1 cellular context compared by ENCODE assay signal in the genomic region with DNA sequence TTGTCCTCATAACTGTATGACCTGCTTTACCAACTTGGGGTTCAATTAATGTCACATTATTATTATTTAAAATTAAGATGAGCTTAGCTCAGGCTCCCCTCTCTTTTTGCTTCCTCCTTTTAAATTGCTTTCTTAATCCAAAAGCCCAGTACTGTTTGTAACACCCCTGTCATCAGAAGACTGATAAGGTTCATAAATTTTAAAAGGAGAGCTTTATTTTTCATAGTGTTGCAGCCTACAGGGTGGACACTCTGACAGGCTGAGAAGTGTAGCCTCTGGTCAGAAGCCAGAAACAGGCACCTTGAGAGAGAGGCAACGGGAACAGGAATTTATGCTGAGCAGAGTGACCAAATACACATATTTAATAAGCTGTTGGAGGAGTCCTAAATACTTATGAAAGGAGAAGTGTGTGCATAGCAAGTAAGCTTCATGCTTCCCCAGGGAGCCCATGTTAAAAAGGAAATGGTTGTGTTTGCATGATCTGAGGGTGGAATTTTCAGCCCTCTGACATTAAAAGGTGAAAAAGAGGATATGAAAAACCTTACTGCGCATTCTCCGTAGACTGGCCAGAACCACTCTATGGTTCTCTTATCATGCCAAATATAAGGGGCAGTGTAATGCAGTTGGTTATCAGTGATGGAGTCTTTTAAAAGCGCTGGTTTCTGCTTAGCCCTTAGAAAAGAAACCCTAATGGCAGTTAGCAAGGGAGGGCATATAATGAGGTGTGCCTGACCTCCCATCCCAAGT.
TF ChIP-seq lines count a peak whose summit lies in the region.

No MANE protein-coding gene starts in this region.

TF ChIP-seq in WTC11, 78 proteins besides CTCF, POLR2A, EP300 and RAD21 (continued from another document):
- TF ChIP-seq, protein P1, sequence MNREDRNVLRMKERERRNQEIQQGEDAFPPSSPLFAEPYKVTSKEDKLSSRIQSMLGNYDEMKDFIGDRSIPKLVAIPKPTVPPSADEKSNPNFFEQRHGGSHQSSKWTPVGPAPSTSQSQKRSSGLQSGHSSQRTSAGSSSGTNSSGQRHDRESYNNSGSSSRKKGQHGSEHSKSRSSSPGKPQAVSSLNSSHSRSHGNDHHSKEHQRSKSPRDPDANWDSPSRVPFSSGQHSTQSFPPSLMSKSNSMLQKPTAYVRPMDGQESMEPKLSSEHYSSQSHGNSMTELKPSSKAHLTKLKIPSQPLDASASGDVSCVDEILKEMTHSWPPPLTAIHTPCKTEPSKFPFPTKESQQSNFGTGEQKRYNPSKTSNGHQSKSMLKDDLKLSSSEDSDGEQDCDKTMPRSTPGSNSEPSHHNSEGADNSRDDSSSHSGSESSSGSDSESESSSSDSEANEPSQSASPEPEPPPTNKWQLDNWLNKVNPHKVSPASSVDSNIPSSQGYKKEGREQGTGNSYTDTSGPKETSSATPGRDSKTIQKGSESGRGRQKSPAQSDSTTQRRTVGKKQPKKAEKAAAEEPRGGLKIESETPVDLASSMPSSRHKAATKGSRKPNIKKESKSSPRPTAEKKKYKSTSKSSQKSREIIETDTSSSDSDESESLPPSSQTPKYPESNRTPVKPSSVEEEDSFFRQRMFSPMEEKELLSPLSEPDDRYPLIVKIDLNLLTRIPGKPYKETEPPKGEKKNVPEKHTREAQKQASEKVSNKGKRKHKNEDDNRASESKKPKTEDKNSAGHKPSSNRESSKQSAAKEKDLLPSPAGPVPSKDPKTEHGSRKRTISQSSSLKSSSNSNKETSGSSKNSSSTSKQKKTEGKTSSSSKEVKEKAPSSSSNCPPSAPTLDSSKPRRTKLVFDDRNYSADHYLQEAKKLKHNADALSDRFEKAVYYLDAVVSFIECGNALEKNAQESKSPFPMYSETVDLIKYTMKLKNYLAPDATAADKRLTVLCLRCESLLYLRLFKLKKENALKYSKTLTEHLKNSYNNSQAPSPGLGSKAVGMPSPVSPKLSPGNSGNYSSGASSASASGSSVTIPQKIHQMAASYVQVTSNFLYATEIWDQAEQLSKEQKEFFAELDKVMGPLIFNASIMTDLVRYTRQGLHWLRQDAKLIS (CRISPR knock-in tag; IDR thresholded peaks at IDR 0.05; ENCODE audit: borderline replicate concordance): no peak
- TF ChIP-seq, protein P2, sequence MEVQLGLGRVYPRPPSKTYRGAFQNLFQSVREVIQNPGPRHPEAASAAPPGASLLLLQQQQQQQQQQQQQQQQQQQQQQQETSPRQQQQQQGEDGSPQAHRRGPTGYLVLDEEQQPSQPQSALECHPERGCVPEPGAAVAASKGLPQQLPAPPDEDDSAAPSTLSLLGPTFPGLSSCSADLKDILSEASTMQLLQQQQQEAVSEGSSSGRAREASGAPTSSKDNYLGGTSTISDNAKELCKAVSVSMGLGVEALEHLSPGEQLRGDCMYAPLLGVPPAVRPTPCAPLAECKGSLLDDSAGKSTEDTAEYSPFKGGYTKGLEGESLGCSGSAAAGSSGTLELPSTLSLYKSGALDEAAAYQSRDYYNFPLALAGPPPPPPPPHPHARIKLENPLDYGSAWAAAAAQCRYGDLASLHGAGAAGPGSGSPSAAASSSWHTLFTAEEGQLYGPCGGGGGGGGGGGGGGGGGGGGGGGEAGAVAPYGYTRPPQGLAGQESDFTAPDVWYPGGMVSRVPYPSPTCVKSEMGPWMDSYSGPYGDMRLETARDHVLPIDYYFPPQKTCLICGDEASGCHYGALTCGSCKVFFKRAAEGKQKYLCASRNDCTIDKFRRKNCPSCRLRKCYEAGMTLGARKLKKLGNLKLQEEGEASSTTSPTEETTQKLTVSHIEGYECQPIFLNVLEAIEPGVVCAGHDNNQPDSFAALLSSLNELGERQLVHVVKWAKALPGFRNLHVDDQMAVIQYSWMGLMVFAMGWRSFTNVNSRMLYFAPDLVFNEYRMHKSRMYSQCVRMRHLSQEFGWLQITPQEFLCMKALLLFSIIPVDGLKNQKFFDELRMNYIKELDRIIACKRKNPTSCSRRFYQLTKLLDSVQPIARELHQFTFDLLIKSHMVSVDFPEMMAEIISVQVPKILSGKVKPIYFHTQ (CRISPR knock-in tag; IDR thresholded peaks at IDR 0.05): no peak
- TF ChIP-seq ZNF671 (CRISPR knock-in tag; IDR thresholded peaks at IDR 0.05) (no peak), ZNF219 (CRISPR knock-in tag; IDR thresholded peaks at IDR 0.05; ENCODE audit: borderline replicate concordance) (no peak)
- TF ChIP-seq, protein P3, sequence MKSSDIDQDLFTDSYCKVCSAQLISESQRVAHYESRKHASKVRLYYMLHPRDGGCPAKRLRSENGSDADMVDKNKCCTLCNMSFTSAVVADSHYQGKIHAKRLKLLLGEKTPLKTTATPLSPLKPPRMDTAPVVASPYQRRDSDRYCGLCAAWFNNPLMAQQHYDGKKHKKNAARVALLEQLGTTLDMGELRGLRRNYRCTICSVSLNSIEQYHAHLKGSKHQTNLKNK (CRISPR knock-in tag; IDR thresholded peaks at IDR 0.05): no peak
